In genomic region chr9:99465231-99465891, GRCh38 we compare ENCODE assay signal across 15 cellular contexts.
DNase-seq lines count a peak whose midpoint lies in the region; ATAC-seq and TF ChIP-seq lines count a peak whose summit lies in the region.
"Had no signal": no experiment of that assay in that cellular context is flagged by ENCODE, and none has a peak within 500 bp of the region (broad histone marks: within the 10 kb centered on the region; RNA-seq: fewer than 3 reads in every experiment).

No MANE protein-coding gene starts in this region.

- H3K27me3 ChIP-seq in BE2C, result no peaks in the 10 kb centered on the region
- H3K27me3 ChIP-seq in ectodermal cell (ENCODE audit: control insufficient read depth, insufficient read depth, low read length, poor library complexity, severe bottlenecking), result no peaks in the 10 kb centered on the region
- no peaks in the 10 kb centered on the region for H3K27me3 ChIP-seq in CD8-positive, alpha-beta T cell (ENCODE audit: insufficient read depth, low read length)
- H3K27me3 ChIP-seq in ovary, result no peaks in the 10 kb centered on the region
- H3K27me3 ChIP-seq in Peyer's patch, result no peaks in the 10 kb centered on the region
- H3K27me3 ChIP-seq: cardiac muscle cell had no signal

- no peaks in the 10 kb centered on the region for H3K4me1 Mint-ChIP-seq in CD8-positive, alpha-beta T cell (ENCODE audit: low read depth)
- H3K4me1 Mint-ChIP-seq: B cell had no signal

- 76 to 81% methylated on average over 6 to 7 of the region's 7 CpGs for WGBS in ectodermal cell, 2 experiments
- WGBS in ovary, 3 donors, result 18 to 26% (median 20%) methylated on average over 7 of the region's 7 CpGs

- intact Hi-C loops in CD8-positive, alpha-beta T cell (cut with DNase I, micrococcal nuclease), result no loop called here
- intact Hi-C loops in ovary (cut with DNase I), result loop anchor here in 1 of 4 donors (5.0 kb wide), 1 partner anchor 88 kb away; no protein-coding TSS in a partner anchor

- peaks cover 37% of the 10 kb centered on the region for H3K4me1 ChIP-seq in BE2C
- H3K4me1 ChIP-seq in ectodermal cell (ENCODE audit: control insufficient read depth, insufficient read depth, low read length), result peaks cover 20% of the 10 kb centered on the region
- H3K4me1 ChIP-seq in CD8-positive, alpha-beta T cell (ENCODE audit: insufficient read depth, low read length), result no peaks in the 10 kb centered on the region
- H3K4me1 ChIP-seq in ovary (ENCODE audit: insufficient read depth), result no peaks in the 10 kb centered on the region
- no peaks in the 10 kb centered on the region for H3K4me1 ChIP-seq in Peyer's patch

- ATAC-seq in omental fat pad (ENCODE audit: low FRiP score) (peak; percentile 6), GM21786 (IDR thresholded peaks at IDR 0.05; ENCODE audit: unreplicated experiment) (no peak)
- no peak for ATAC-seq in CD8-positive, alpha-beta T cell

- POLR2A ChIA-PET in CD8-positive, alpha-beta T cell (lab: Charles Lee), result no interaction called here

- H3K9me3 Mint-ChIP-seq in CD8-positive, alpha-beta T cell, result no peaks in the 10 kb centered on the region

- CTCF ChIA-PET in CD8-positive, alpha-beta T cell (lab: Charles Lee), result interaction anchor here (0.6 to 0.7 kb wide), 2 partner anchors 23 to 396 kb away, joined by 3 read pairs; no protein-coding TSS in a partner anchor

- H3K9me3 ChIP-seq in BE2C (no peaks in the 10 kb centered on the region), ectodermal cell (ENCODE audit: control insufficient read depth, low read length) (no peaks in the 10 kb centered on the region), ovary (no peaks in the 10 kb centered on the region), Peyer's patch (no peaks in the 10 kb centered on the region)
- no peaks in the 10 kb centered on the region for H3K9me3 ChIP-seq in CD8-positive, alpha-beta T cell (ENCODE audit: low read length)

- H3K36me3 ChIP-seq in BE2C, result no peaks in the 10 kb centered on the region
- no peaks in the 10 kb centered on the region for H3K36me3 ChIP-seq in ectodermal cell (ENCODE audit: control insufficient read depth, insufficient read depth, low read length)
- H3K36me3 ChIP-seq in CD8-positive, alpha-beta T cell (ENCODE audit: insufficient read depth, low read length), result no peaks in the 10 kb centered on the region
- H3K36me3 ChIP-seq in ovary, result no peaks in the 10 kb centered on the region
- H3K36me3 ChIP-seq in Peyer's patch, result no peaks in the 10 kb centered on the region
- H3K36me3 ChIP-seq: cardiac muscle cell had no signal

- peaks cover 5% of the 10 kb centered on the region for H3K27me3 Mint-ChIP-seq in CD8-positive, alpha-beta T cell (ENCODE audit: low read depth)
- H3K27me3 Mint-ChIP-seq: B cell had no signal

- H3K4me3 Mint-ChIP-seq in CD8-positive, alpha-beta T cell, result no peak overlapping the region
- H3K4me3 Mint-ChIP-seq: B cell had no signal

- TF ChIP-seq CTCF in BE2C (IDR thresholded peaks at IDR 0.05; ENCODE audit: low read depth, low read length) (peak; percentile 22; the same call in 1 of the 2 replicates), omental fat pad (IDR thresholded peaks at IDR 0.05) (no peak), ovary (IDR thresholded peaks at IDR 0.05) (no peak), Peyer's patch (IDR thresholded peaks at IDR 0.05) (no peak)
- TF ChIP-seq CTCF in CD8-positive, alpha-beta T cell (IDR thresholded peaks at IDR 0.05), result no peak

- H3K36me3 Mint-ChIP-seq in CD8-positive, alpha-beta T cell, result no peaks in the 10 kb centered on the region

- peak; percentile 83 for DNase-seq in BE2C
- peak; percentile 23 for DNase-seq in NCI-H2171 treated with DMSO at 0.1 percent for 48 hours (lab: John Stamatoyannopoulos, UW)
- DNase-seq in omental fat pad (ENCODE audit: low spot score), result no peak
- no peak for DNase-seq in CD8-positive, alpha-beta T cell
- no peak for DNase-seq in ovary
- no peak for DNase-seq in Peyer's patch
- DNase-seq: activated T-cell treated with anti-CD3 and anti-CD28 coated beads, Interleukin-2, amount 50 U/mL, for 1 hour; GDM1; NCI-H748 treated with DMSO at 0.1 percent for 48 hours had no signal

- H3K27ac Mint-ChIP-seq in CD8-positive, alpha-beta T cell, result no peak overlapping the region
- H3K27ac Mint-ChIP-seq: B cell had no signal

- TF ChIP-seq EP300 in ovary (IDR thresholded peaks at IDR 0.05), result no peak

- TF ChIP-seq POLR2A in ovary (IDR thresholded peaks at IDR 0.05), result no peak
- no peak for TF ChIP-seq POLR2A in Peyer's patch (IDR thresholded peaks at IDR 0.05)

- H3K27ac ChIP-seq in ectodermal cell (ENCODE audit: insufficient read depth, low read depth, low read length, poor library complexity, severe bottlenecking), result peak overlapping the region; percentile 33
- no peak overlapping the region for H3K27ac ChIP-seq in CD8-positive, alpha-beta T cell (ENCODE audit: low read depth, low read length)
- H3K27ac ChIP-seq in ovary, result no peak overlapping the region
- H3K27ac ChIP-seq in Peyer's patch, result peak overlapping the region in 1 of 4 donors; percentile 41
- H3K27ac ChIP-seq: cardiac muscle cell, epithelial cell of prostate, skin epidermis had no signal

- H3K4me3 ChIP-seq in BE2C (ENCODE audit: low read depth, low read length) (peak overlapping the region; percentile 35), ectodermal cell (ENCODE audit: insufficient read depth, low read depth, low read length) (no peak overlapping the region), ovary (no peak overlapping the region), Peyer's patch (no peak overlapping the region)
- no peak overlapping the region for H3K4me3 ChIP-seq in CD8-positive, alpha-beta T cell (ENCODE audit: low read depth, low read length)
- H3K4me3 ChIP-seq: cardiac muscle cell, skin epidermis had no signal

Comparison
In these comparisons a context has a peak if more than half of its experiments do, and no peak if none do; other contexts are left out.
1. DNase-seq: peak in BE2C (single experiment) and NCI-H2171 treated with DMSO at 0.1 percent for 48 hours (single experiment); none in omental fat pad (single experiment), CD8-positive, alpha-beta T cell (0 of 7), ovary (0 of 5) and Peyer's patch (0 of 3).